ENCODE assay signal across 23 cellular contexts in genomic region chr3:99712291-99712954, GRCh38.
DNase-seq lines count a peak whose midpoint lies in the region; ATAC-seq and TF ChIP-seq lines count a peak whose summit lies in the region.
"Had no signal": no experiment of that assay in that cellular context is flagged by ENCODE, and none has a peak within 500 bp of the region (broad histone marks: within the 10 kb centered on the region; RNA-seq: fewer than 3 reads in every experiment).

No MANE protein-coding gene starts in this region.

- intact Hi-C loops in mucosa of descending colon (cut with DNase I, micrococcal nuclease), result no loop called here

- DNase-seq in brain microvascular endothelial cell, result no peak
- peak; percentile 21 for DNase-seq in fibroblast of mammary gland (ENCODE audit: low read depth)
- DNase-seq in retinal pigment epithelial cell (ENCODE audit: low read depth), result peak; percentile 54
- DNase-seq in mucosa of descending colon, result no peak
- no peak for DNase-seq in mucosa of gallbladder (ENCODE audit: low spot score)
- no peak for DNase-seq in putamen (ENCODE audit: low spot score)
- DNase-seq: 8988T, Calu3, DMS79 treated with DMSO at 0.1 percent for 48 hours, GF-D8, GM23248, H7, Kasumi-1, MG63, NCI-H1105 treated with DMSO at 0.1 percent for 48 hours, NCI-H2029, NCI-H2227 treated with DMSO at 0.1 percent for 48 hours, NCI-H526 treated with DMSO at 0.1 percent for 48 hours, SHP77 treated with DMSO at 0.1 percent for 48 hours had no signal

- no peak overlapping the region for H3K4me3 ChIP-seq in ACC112 (ENCODE audit: low read depth, low read length)
- H3K4me3 ChIP-seq in brain microvascular endothelial cell (ENCODE audit: low read depth, low read length), result no peak overlapping the region
- no peak overlapping the region for H3K4me3 ChIP-seq in fibroblast of mammary gland (ENCODE audit: control insufficient read depth, low read depth, low read length)
- no peak overlapping the region for H3K4me3 ChIP-seq in retinal pigment epithelial cell (ENCODE audit: low read length)
- H3K4me3 ChIP-seq in mucosa of descending colon, result no peak overlapping the region
- H3K4me3 ChIP-seq: GM23248, K562, MG63 had no signal

- TF ChIP-seq CTCF in brain microvascular endothelial cell (IDR thresholded peaks at IDR 0.05; ENCODE audit: low read depth, low read length, missing control alignments) (no peak), fibroblast of mammary gland (conservative IDR thresholded peaks at IDR 0.05; ENCODE audit: control insufficient read depth, insufficient read depth, low read depth, low read length) (no peak), retinal pigment epithelial cell (conservative IDR thresholded peaks at IDR 0.05; ENCODE audit: low read depth, low read length) (no peak), mucosa of descending colon (IDR thresholded peaks at IDR 0.05) (no peak)

- H3K36me3 ChIP-seq in ACC112 (ENCODE audit: insufficient read depth, low read length) (peaks cover 11% of the 10 kb centered on the region; the same call in 1 of the 2 replicates), brain microvascular endothelial cell (replicated peaks) (peaks cover 10% of the 10 kb centered on the region), mucosa of descending colon (ENCODE audit: low read depth) (no peaks in the 10 kb centered on the region)
- H3K36me3 ChIP-seq: MG63 had no signal

- H3K27me3 ChIP-seq in ACC112 (ENCODE audit: insufficient read depth, low read length) (no peaks in the 10 kb centered on the region), brain microvascular endothelial cell (replicated peaks) (no peaks in the 10 kb centered on the region)
- H3K27me3 ChIP-seq: MG63 had no signal

- H3K27ac ChIP-seq in ACC112 (ENCODE audit: low read depth, low read length) (peak overlapping the region; percentile 68; the same call in 1 of the 2 replicates), brain microvascular endothelial cell (peak overlapping the region; percentile 73)
- H3K27ac ChIP-seq: GM23248, RWPE1 had no signal

- no peak for ATAC-seq in mucosa of descending colon
- ATAC-seq: K562, Panc1 had no signal

- H2AFZ ChIP-seq in ACC112 (ENCODE audit: low read length, unreplicated experiment), result no peak overlapping the region
- H2AFZ ChIP-seq: GM23248 had no signal

- no peaks in the 10 kb centered on the region for H3K9me3 ChIP-seq in mucosa of descending colon
- H3K9me3 ChIP-seq: MG63 had no signal

- in situ Hi-C loops in brain microvascular endothelial cell (cut with HindIII; ENCODE audit: low pct_ligation_motif_present, low sequenced_read_pairs), result no loop called here

- peaks cover 36% of the 10 kb centered on the region for H3K4me1 ChIP-seq in ACC112 (ENCODE audit: control insufficient read depth, insufficient read depth, low read length, unreplicated experiment)
- H3K4me1 ChIP-seq in mucosa of descending colon (ENCODE audit: low read depth), result no peaks in the 10 kb centered on the region

- H3K79me2 ChIP-seq in ACC112 (ENCODE audit: control insufficient read depth, insufficient read depth, low read length, unreplicated experiment), result no peaks in the 10 kb centered on the region

Comparison
In these comparisons a context has a peak if more than half of its experiments do, and no peak if none do; other contexts are left out.
1. DNase-seq: peak in fibroblast of mammary gland (single experiment) and retinal pigment epithelial cell (single experiment); none in brain microvascular endothelial cell (single experiment), mucosa of descending colon (0 of 3), mucosa of gallbladder (single experiment) and putamen (single experiment).